ENCODE assay signal across 9 cellular contexts in the genomic region with DNA sequence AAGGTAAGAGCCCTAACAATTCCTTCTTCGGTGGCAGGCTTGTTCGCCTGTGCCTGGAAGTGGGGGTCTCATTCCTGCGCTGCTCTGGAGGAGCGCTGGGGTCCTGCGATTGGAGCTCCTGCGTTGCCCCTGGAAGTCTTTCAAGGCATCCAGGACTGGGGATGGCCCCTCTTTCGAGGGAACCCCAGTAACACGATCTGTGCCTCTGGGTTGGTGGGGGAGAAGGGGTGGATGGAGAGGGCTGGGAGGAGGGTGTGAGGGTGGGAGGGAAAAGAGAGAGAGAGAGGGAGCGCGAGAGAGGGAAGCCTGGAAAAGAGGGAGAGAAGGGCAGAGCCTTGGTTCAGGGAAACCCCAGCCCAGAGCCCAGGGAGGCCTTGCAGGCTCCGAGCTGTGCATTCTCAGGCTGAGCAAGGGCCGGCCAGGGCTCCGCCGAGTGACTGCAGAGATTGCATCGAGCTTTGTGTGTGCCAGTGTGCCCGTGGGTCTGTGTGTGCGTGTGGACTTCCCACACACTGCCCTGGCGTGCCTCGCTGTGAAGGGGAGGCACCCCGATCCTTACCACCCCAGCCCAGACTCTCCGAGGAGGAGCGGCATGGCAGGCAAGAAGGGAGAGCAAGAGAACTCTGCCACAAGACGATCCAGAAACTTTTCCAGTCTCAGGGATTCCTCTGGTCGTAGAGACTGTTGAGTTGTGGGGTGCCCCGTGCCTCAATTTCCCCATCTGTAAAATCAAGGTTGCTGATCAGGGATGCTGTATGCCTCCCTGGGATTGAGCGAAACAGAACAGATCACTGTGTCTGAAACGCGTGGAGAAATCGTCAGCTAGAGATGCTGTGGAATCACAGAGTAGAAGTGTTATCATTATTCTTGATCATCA. TPM values are rescaled to one million over a fixed set of nuclear protein-coding genes. Genes with fewer than 3 reads are reported as not detected.
A peak's percentile ranks its signal among the peaks of the same experiment; 100 is the strongest.
DNase-seq lines count a peak whose midpoint lies in the region; ATAC-seq, FAIRE-seq and TF ChIP-seq lines count a peak whose summit lies in the region.
"Had no signal": no experiment of that assay in that cellular context is flagged by ENCODE, and none has a peak within 500 bp of the region (broad histone marks: within the 10 kb centered on the region; RNA-seq: fewer than 3 reads in every experiment).

No MANE protein-coding gene starts in this region.

- no peak for ATAC-seq in naive thymus-derived CD4-positive, alpha-beta T cell
- ATAC-seq in HG03439 (IDR thresholded peaks at IDR 0.05; ENCODE audit: unreplicated experiment) (no peak), HG02852 (IDR thresholded peaks at IDR 0.05; ENCODE audit: unreplicated experiment) (no peak)

- DNase-seq in A673 (ENCODE audit: low spot score) (peak; percentile 68), GM20000 (ENCODE audit: low spot score) (peak; percentile 10), fibroblast of mammary gland (ENCODE audit: low read depth) (peak; percentile 23), urothelium cell line (ENCODE audit: low spot score) (peak; percentile 34)
- DNase-seq in activated CD4-positive, alpha-beta memory T cell treated with anti-CD3 and anti-CD28 coated beads for 36 hours, result peak; percentile 39
- peak in 8 of 9 donors; percentile 9 to 37 (median 18) for DNase-seq in naive thymus-derived CD4-positive, alpha-beta T cell

- FAIRE-seq in urothelium cell line (lab: Jason Lieb, UNC), result no peak
- FAIRE-seq: frontal cortex had no signal

- H3K4me1 ChIP-seq in A673 (ENCODE audit: insufficient read depth, low read length, poor library complexity, severe bottlenecking), result peaks cover 25% of the 10 kb centered on the region
- H3K4me1 ChIP-seq in naive thymus-derived CD4-positive, alpha-beta T cell (ENCODE audit: control insufficient read depth in 2 of 2, insufficient read depth in 2 of 2, low read length in 2 of 2), result peaks cover 47% of the 10 kb centered on the region in 2 donors

- BruUV-seq in A673 (replicated peaks; lab: Mats Ljungman, UMichigan), result TSS peak; percentile 48

- CTCF ChIA-PET in A673 (lab: Charles Lee), result interaction anchor here (0.7 to 0.8 kb wide), 2 partner anchors 23 to 45 kb away, joined by 4 to 6 read pairs; no protein-coding TSS in a partner anchor
- CTCF ChIA-PET in activated CD4-positive, alpha-beta memory T cell treated with anti-CD3 and anti-CD28 coated beads for 36 hours (lab: Charles Lee), result interaction anchor here (0.7 to 3.2 kb wide), 2 partner anchors 24 to 56 kb away, joined by 3 to 17 read pairs; no protein-coding TSS in a partner anchor
- CTCF ChIA-PET in naive thymus-derived CD4-positive, alpha-beta T cell (lab: Charles Lee), result interaction anchor here (0.6 to 1.3 kb wide), 4 partner anchors 11 to 1566 kb away, joined by 3 to 9 read pairs (median 4); no protein-coding TSS in a partner anchor

- H3K27me3 ChIP-seq in A673 (replicated peaks; ENCODE audit: insufficient read depth, low read depth, low read length, poor library complexity), result no peaks in the 10 kb centered on the region
- H3K27me3 ChIP-seq in naive thymus-derived CD4-positive, alpha-beta T cell (ENCODE audit: control insufficient read depth in 2 of 2, insufficient read depth in 2 of 2, low read length in 2 of 2), result no peaks in the 10 kb centered on the region

- H3K36me3 Mint-ChIP-seq in activated CD4-positive, alpha-beta memory T cell treated with anti-CD3 and anti-CD28 coated beads for 36 hours, result peaks cover 8% of the 10 kb centered on the region
- H3K36me3 Mint-ChIP-seq in naive thymus-derived CD4-positive, alpha-beta T cell, result peaks cover 0 to 12% (median 0%) of the 10 kb centered on the region in 5 donors

- POLR2A ChIA-PET in A673 (lab: Charles Lee; ENCODE audit: low non-redundant PET), result interaction anchor here (0.7 kb wide), 2 partner anchors 72 to 79 kb away, joined by 6 to 16 read pairs; no protein-coding TSS in a partner anchor
- POLR2A ChIA-PET in activated CD4-positive, alpha-beta memory T cell treated with anti-CD3 and anti-CD28 coated beads for 36 hours (lab: Charles Lee), result interaction anchor here (0.7 to 4.0 kb wide), 4 partner anchors 58 to 722 kb away, joined by 3 to 24 read pairs (median 6); no protein-coding TSS in a partner anchor
- POLR2A ChIA-PET in naive thymus-derived CD4-positive, alpha-beta T cell (lab: Charles Lee), result interaction anchor here (0.6 to 5.4 kb wide), 14 partner anchors 8 to 462 kb away, joined by 3 to 73 read pairs (median 5); partner anchors contain the start of gene ACP6

- H3K4me3 ChIP-seq in A673 (ENCODE audit: low read depth, low read length, poor library complexity, severe bottlenecking), result peak overlapping the region; percentile 69
- peak overlapping the region; percentile 61 for H3K4me3 ChIP-seq in fibroblast of mammary gland (ENCODE audit: control insufficient read depth, low read depth, low read length)
- peak overlapping the region; percentile 78 for H3K4me3 ChIP-seq in naive thymus-derived CD4-positive, alpha-beta T cell (ENCODE audit: low read length)

- H3K27me3 Mint-ChIP-seq in activated CD4-positive, alpha-beta memory T cell treated with anti-CD3 and anti-CD28 coated beads for 36 hours, result no peaks in the 10 kb centered on the region
- H3K27me3 Mint-ChIP-seq in naive thymus-derived CD4-positive, alpha-beta T cell, result no peaks in the 10 kb centered on the region

- H3K4me3 Mint-ChIP-seq in activated CD4-positive, alpha-beta memory T cell treated with anti-CD3 and anti-CD28 coated beads for 36 hours, result no peak overlapping the region
- H3K4me3 Mint-ChIP-seq in naive thymus-derived CD4-positive, alpha-beta T cell, result no peak overlapping the region

- no peak for TF ChIP-seq CTCF in A673 (conservative IDR thresholded peaks at IDR 0.05; ENCODE audit: low read depth, low read length)
- TF ChIP-seq CTCF in GM20000 (IDR thresholded peaks at IDR 0.05; ENCODE audit: extremely low read depth, missing control alignments), result no peak
- TF ChIP-seq CTCF in fibroblast of mammary gland (conservative IDR thresholded peaks at IDR 0.05; ENCODE audit: control insufficient read depth, insufficient read depth, low read depth, low read length), result no peak

- H3K27ac Mint-ChIP-seq in activated CD4-positive, alpha-beta memory T cell treated with anti-CD3 and anti-CD28 coated beads for 36 hours, result no peak overlapping the region
- no peak overlapping the region for H3K27ac Mint-ChIP-seq in naive thymus-derived CD4-positive, alpha-beta T cell

- H3K4me1 Mint-ChIP-seq in activated CD4-positive, alpha-beta memory T cell treated with anti-CD3 and anti-CD28 coated beads for 36 hours (ENCODE audit: low read depth), result peaks cover 57% of the 10 kb centered on the region
- peaks cover 34 to 53% (median 46%) of the 10 kb centered on the region in 7 donors for H3K4me1 Mint-ChIP-seq in naive thymus-derived CD4-positive, alpha-beta T cell

- H3K9me3 Mint-ChIP-seq in activated CD4-positive, alpha-beta memory T cell treated with anti-CD3 and anti-CD28 coated beads for 36 hours, result peaks cover 8% of the 10 kb centered on the region
- H3K9me3 Mint-ChIP-seq in naive thymus-derived CD4-positive, alpha-beta T cell, result peaks cover 0 to 7% (median 0%) of the 10 kb centered on the region in 11 donors

- H3K27ac ChIP-seq in A673 (ENCODE audit: low read depth, low read length, poor library complexity, severe bottlenecking), result peak overlapping the region; percentile 96
- H3K27ac ChIP-seq in naive thymus-derived CD4-positive, alpha-beta T cell (ENCODE audit: low read depth, low read length), result peak overlapping the region; percentile 80

- H3K9me3 ChIP-seq in A673 (ENCODE audit: low read depth, low read length, poor library complexity, severe bottlenecking), result no peaks in the 10 kb centered on the region
- H3K9me3 ChIP-seq in naive thymus-derived CD4-positive, alpha-beta T cell (ENCODE audit: control insufficient read depth in 2 of 3, low read length in 3 of 3), result no peaks in the 10 kb centered on the region

- H3K36me3 ChIP-seq in A673 (ENCODE audit: insufficient read depth, low read length, poor library complexity, severe bottlenecking), result no peaks in the 10 kb centered on the region
- no peaks in the 10 kb centered on the region for H3K36me3 ChIP-seq in naive thymus-derived CD4-positive, alpha-beta T cell (ENCODE audit: control insufficient read depth in 2 of 3, insufficient read depth in 3 of 3, low read length in 3 of 3)

- intact Hi-C loops in A673 (cut with micrococcal nuclease; ENCODE audit: unreplicated experiment), result loop anchor here (1.0 kb wide), 1 partner anchor 57 kb away; no protein-coding TSS in a partner anchor
- intact Hi-C loops in activated CD4-positive, alpha-beta memory T cell treated with anti-CD3 and anti-CD28 coated beads for 36 hours (cut with micrococcal nuclease), result loop anchor here (1.0 kb wide), 1 partner anchor 57 kb away; no protein-coding TSS in a partner anchor
- intact Hi-C loops in naive thymus-derived CD4-positive, alpha-beta T cell (cut with micrococcal nuclease), result loop anchor here (1.0 to 5.0 kb wide), 9 partner anchors 27 to 370 kb away; partner anchors contain the start of genes ACP6 (in 1 of the 2) and PRKAB2 (in 1 of the 2)

RNA-seq across cellular contexts. Expression of gene BCL9, which starts 0.6 kb away (rescaled TPM):
- 28.3 and 28.4 TPM in 2 replicates for total RNA-seq in A673 (2021)
- 10 to 100 TPM; 28.0 to 29.4 TPM for total RNA-seq in activated CD4-positive, alpha-beta memory T cell treated with anti-CD3 and anti-CD28 coated beads for 36 hours
- 10 to 100 TPM; 13.8 to 21.2 (median 19.3) TPM for total RNA-seq in naive thymus-derived CD4-positive, alpha-beta T cell
- 1 to 10 TPM; 6.8 to 9.6 TPM for polyA plus RNA-seq in naive thymus-derived CD4-positive, alpha-beta T cell

Comparison
In these comparisons a context has a peak if more than half of its experiments do, and no peak if none do; other contexts are left out.
1. DNase-seq: peak in every context shown above with its lines; median percentile 68 in A673; 39 in activated CD4-positive, alpha-beta memory T cell treated with anti-CD3 and anti-CD28 coated beads for 36 hours; 34 in urothelium cell line; 23 in fibroblast of mammary gland; 18 in naive thymus-derived CD4-positive, alpha-beta T cell; 10 in GM20000.